ENCODE assay signal across 24 cellular contexts in the genomic region with DNA sequence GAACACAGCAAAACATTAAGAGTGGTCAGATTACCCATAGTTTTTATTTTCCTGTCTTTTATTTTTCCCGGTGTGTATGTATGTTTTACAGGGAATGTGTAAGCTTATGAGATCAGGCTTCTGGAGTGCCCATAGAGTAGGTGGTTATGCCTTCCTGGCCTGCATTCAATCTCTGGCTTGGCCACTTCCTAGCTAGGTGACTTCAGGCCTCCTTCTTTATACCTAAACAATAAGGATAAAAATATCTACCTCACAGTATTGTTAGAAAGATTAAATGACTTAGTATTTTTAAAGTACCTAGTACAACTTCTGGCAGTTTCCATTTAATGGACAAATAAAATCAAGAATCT. TPM values are rescaled to one million over a fixed set of nuclear protein-coding genes. Genes with fewer than 3 reads are reported as not detected.
DNase-seq lines count a peak whose midpoint lies in the region; ATAC-seq, FAIRE-seq and TF ChIP-seq lines count a peak whose summit lies in the region.
"Had no signal": no experiment of that assay in that cellular context is flagged by ENCODE, and none has a peak within 500 bp of the region (broad histone marks: within the 10 kb centered on the region; RNA-seq: fewer than 3 reads in every experiment).

No MANE protein-coding gene starts in this region.

- no peaks in the 10 kb centered on the region for H3K9me3 ChIP-seq in GM23248 (ENCODE audit: low read depth)
- no peaks in the 10 kb centered on the region for H3K9me3 ChIP-seq in astrocyte (ENCODE audit: insufficient read depth, low read depth, low read length)
- no peaks in the 10 kb centered on the region for H3K9me3 ChIP-seq in mesenchymal stem cell (ENCODE audit: control insufficient read depth, low read length)
- H3K9me3 ChIP-seq: ascending aorta, spleen had no signal

- H3K4me1 ChIP-seq in GM23248 (ENCODE audit: insufficient read depth) (peaks cover 55% of the 10 kb centered on the region), astrocyte (ENCODE audit: insufficient read depth, low read length) (peaks cover 27% of the 10 kb centered on the region), mesenchymal stem cell (ENCODE audit: control insufficient read depth, insufficient read depth, low read depth, low read length) (peaks cover 3% of the 10 kb centered on the region)
- H3K4me1 ChIP-seq: parathyroid adenoma had no signal

- no peak for TF ChIP-seq CTCF in 22Rv1 (IDR thresholded peaks at IDR 0.05)
- TF ChIP-seq CTCF in astrocyte (IDR thresholded peaks at IDR 0.05; ENCODE audit: insufficient read depth, low read depth, low read length) = no peak

- no peaks in the 10 kb centered on the region for H3K36me3 ChIP-seq in GM23248 (ENCODE audit: low read depth)
- H3K36me3 ChIP-seq in astrocyte (ENCODE audit: insufficient read depth, low read length) = no peaks in the 10 kb centered on the region
- no peaks in the 10 kb centered on the region for H3K36me3 ChIP-seq in mesenchymal stem cell (ENCODE audit: control insufficient read depth in 1 of 2, insufficient read depth in 2 of 2, low read depth in 1 of 2, low read length in 2 of 2)
- H3K36me3 ChIP-seq: ascending aorta had no signal

- no peak overlapping the region for H2AK5ac ChIP-seq in mesenchymal stem cell (ENCODE audit: low read length, severe bottlenecking)

- no peak for ATAC-seq in activated CD4-positive, CD25-positive, alpha-beta regulatory T cell treated with anti-CD3 and anti-CD28 coated beads, Interleukin-2, amount 50 U/mL, for 24 hours
- no peak for ATAC-seq in GM21723 (IDR thresholded peaks at IDR 0.05; ENCODE audit: unreplicated experiment)
- ATAC-seq: esophagus mucosa had no signal

- no peak overlapping the region for H3K23ac ChIP-seq in mesenchymal stem cell (ENCODE audit: low read length in 2 of 2)

- H3K9me3 Mint-ChIP-seq in astrocyte (ENCODE audit: unreplicated experiment) = peaks cover 2% of the 10 kb centered on the region
- H3K9me3 Mint-ChIP-seq: CD4-positive, alpha-beta T cell; IgD-negative memory B cell had no signal

- H2AFZ ChIP-seq in GM23248 (no peak overlapping the region), astrocyte (ENCODE audit: low read depth, low read length) (no peak overlapping the region), mesenchymal stem cell (ENCODE audit: low read depth, low read length) (no peak overlapping the region)
- H2AFZ ChIP-seq: parathyroid adenoma had no signal

- peak overlapping the region; percentile 31 for H3K27ac ChIP-seq in 22Rv1
- no peak overlapping the region for H3K27ac ChIP-seq in GM23248
- no peak overlapping the region for H3K27ac ChIP-seq in astrocyte (ENCODE audit: low read depth, low read length)
- peak overlapping the region; percentile 41 for H3K27ac ChIP-seq in mesenchymal stem cell (ENCODE audit: low read length, poor library complexity, severe bottlenecking)
- H3K27ac ChIP-seq: ascending aorta, dorsolateral prefrontal cortex, parathyroid adenoma, SK-N-MC had no signal

- peak overlapping the region in 1 of 2 experiments; percentile 77 for H2BK12ac ChIP-seq in mesenchymal stem cell (ENCODE audit: low read length in 2 of 2)

- H3K4ac ChIP-seq in mesenchymal stem cell (ENCODE audit: low read depth in 1 of 2, low read length in 2 of 2) = peak overlapping the region in 1 of 2 experiments; percentile 91

- H3K79me2 ChIP-seq in GM23248 (ENCODE audit: insufficient read depth) (no peaks in the 10 kb centered on the region), astrocyte (ENCODE audit: insufficient read depth, low read length) (no peaks in the 10 kb centered on the region)

- no peak overlapping the region for H2BK15ac ChIP-seq in mesenchymal stem cell (ENCODE audit: low read depth, poor library complexity, severe bottlenecking)

- H3K27ac Mint-ChIP-seq in astrocyte (ENCODE audit: unreplicated experiment) = peak overlapping the region; percentile 91
- H3K27ac Mint-ChIP-seq: CD4-positive, alpha-beta T cell had no signal

- no peak overlapping the region for H3K4me2 ChIP-seq in GM23248 (ENCODE audit: unreplicated experiment)
- H3K4me2 ChIP-seq in astrocyte (ENCODE audit: low read length) = peak overlapping the region; percentile 21
- H3K4me2 ChIP-seq in mesenchymal stem cell (ENCODE audit: low read length, poor library complexity, severe bottlenecking) = no peak overlapping the region

- H4K20me1 ChIP-seq in GM23248 (ENCODE audit: insufficient read depth) (no peaks in the 10 kb centered on the region), astrocyte (ENCODE audit: insufficient read depth, low read length) (no peaks in the 10 kb centered on the region)

- H3K27me3 ChIP-seq in GM23248 (replicated peaks; ENCODE audit: insufficient read depth) (no peaks in the 10 kb centered on the region), astrocyte (ENCODE audit: insufficient read depth, low read length) (no peaks in the 10 kb centered on the region), mesenchymal stem cell (ENCODE audit: control insufficient read depth in 1 of 2, insufficient read depth in 1 of 2, low read length in 2 of 2) (no peaks in the 10 kb centered on the region)
- H3K27me3 ChIP-seq: ascending aorta, dorsolateral prefrontal cortex, spleen had no signal

- peaks cover 37% of the 10 kb centered on the region for H3F3A ChIP-seq in GM23248 (ENCODE audit: insufficient read depth)

- no peak overlapping the region for H2BK5ac ChIP-seq in mesenchymal stem cell (ENCODE audit: low read depth, low read length, poor library complexity, severe bottlenecking)

- no peak overlapping the region for H4K91ac ChIP-seq in mesenchymal stem cell (ENCODE audit: low read length)

- peaks cover 7% of the 10 kb centered on the region for H3K79me1 ChIP-seq in mesenchymal stem cell (replicated peaks; ENCODE audit: low read length, poor library complexity, severe bottlenecking)

- FAIRE-seq in astrocyte (lab: Jason Lieb, UNC) = peak; percentile 55
- FAIRE-seq: G401.6 had no signal

- H3K9ac ChIP-seq in GM23248 (no peak overlapping the region), astrocyte (ENCODE audit: low read length) (no peak overlapping the region), mesenchymal stem cell (ENCODE audit: low read length) (no peak overlapping the region)
- H3K9ac ChIP-seq: parathyroid adenoma had no signal

- 100% methylated on average over 1 of the region's 1 CpG for WGBS in GM23248 (ENCODE audit: low coverage in 1 of 2, low lambda C conversion rate in 2 of 2, missing lambda C conversion rate in 2 of 2), 2 experiments
- WGBS in mesenchymal stem cell = no CpG with 5 or more reads among the region's 1 CpG

- no peaks in the 10 kb centered on the region for H3K27me3 Mint-ChIP-seq in astrocyte (ENCODE audit: low read depth, unreplicated experiment)
- H3K27me3 Mint-ChIP-seq: CD4-positive, alpha-beta T cell; IgD-negative memory B cell had no signal

- peak overlapping the region in 1 of 2 experiments; percentile 73 for H3K18ac ChIP-seq in mesenchymal stem cell (ENCODE audit: low read depth in 1 of 2, low read length in 2 of 2)

- no peak overlapping the region for H4K8ac ChIP-seq in mesenchymal stem cell (ENCODE audit: low read length)

- H3K4me3 ChIP-seq in GM23248 = no peak overlapping the region
- H3K4me3 ChIP-seq in astrocyte (ENCODE audit: insufficient read depth, low read depth, low read length) = no peak overlapping the region
- no peak overlapping the region for H3K4me3 ChIP-seq in mesenchymal stem cell (ENCODE audit: insufficient read depth in 1 of 2, low read depth in 1 of 2, low read length in 2 of 2)
- H3K4me3 ChIP-seq: ascending aorta, dorsolateral prefrontal cortex, SK-N-MC, spleen had no signal

- H3K14ac ChIP-seq in mesenchymal stem cell (ENCODE audit: low read length in 2 of 2) = no peak overlapping the region

- H2BK120ac ChIP-seq in mesenchymal stem cell (ENCODE audit: low read depth, low read length) = no peak overlapping the region

- H3K9me2 ChIP-seq in GM23248 (ENCODE audit: insufficient read depth) = peaks cover 9% of the 10 kb centered on the region; the same call in 1 of the 2 replicates

- in situ Hi-C loops in GM23248 (cut with MboI) = no loop called here

- H3K36me3 Mint-ChIP-seq in astrocyte (ENCODE audit: low read depth, unreplicated experiment) = peaks cover 2% of the 10 kb centered on the region

- DNase-seq in GM23248 = peak; percentile 17
- DNase-seq in astrocyte (ENCODE audit: low read depth) = no peak
- DNase-seq in mesenchymal stem cell = no peak
- DNase-seq in DMS 273 treated with DMSO at 0.1 percent for 48 hours (lab: John Stamatoyannopoulos, UW) = no peak
- no peak for DNase-seq in activated T-cell treated with anti-CD3 and anti-CD28 coated beads, Interleukin-2, amount 50 U/mL, for 48 hours
- DNase-seq: activated CD4-positive, alpha-beta T cell treated with anti-CD3 and anti-CD28 coated beads for 48 hours; activated CD8-positive, alpha-beta memory T cell treated with anti-CD3 and anti-CD28 coated beads, Interleukin-2, amount 50 U/mL, for 48 hours; activated naive CD4-positive, alpha-beta T cell treated with Interleukin-2 at 50 U/mL for 16 hours; CD4-positive, alpha-beta T cell; dorsolateral prefrontal cortex; NCI-H1048; NCI-H2107; NCI-H526 treated with DMSO at 0.1 percent for 48 hours; spleen; trophoblast cell had no signal

- peaks cover 51% of the 10 kb centered on the region for H3K4me1 Mint-ChIP-seq in astrocyte (ENCODE audit: low read depth, unreplicated experiment)

- no peak overlapping the region for H3K4me3 Mint-ChIP-seq in astrocyte (ENCODE audit: unreplicated experiment)
- H3K4me3 Mint-ChIP-seq: CD4-positive, alpha-beta T cell had no signal

RNA-seq across cellular contexts. Expression of a gene that starts 42.4 kb away (rescaled TPM):
- 9.1 and 9.2 TPM in 2 replicates for total RNA-seq in GM23248 (2014; rRNA removed; shearing (Covaris generic))
- 3.6 and 5.0 TPM in 2 replicates for polyA plus RNA-seq in GM23248 (2016; fragmentation: Nextera tagmentation; extraction: Ambion mirVana)
- 24.4 and 24.8 TPM in 2 replicates for total RNA-seq in astrocyte
- 7.2 TPM for polyA plus RNA-seq in mesenchymal stem cell (2013, experiment 1 of 2)
- 6.8 TPM for polyA plus RNA-seq in mesenchymal stem cell (2013, experiment 2 of 2)

Comparison
In these comparisons a context has a peak if more than half of its experiments do, and no peak if none do; other contexts are left out.
1. H3K27ac ChIP-seq: peak in 22Rv1 (single experiment) and mesenchymal stem cell (single experiment); none in GM23248 (single experiment) and astrocyte (single experiment).